Comparison of ENCODE assay signal across 1 cellular context in the genomic region with DNA sequence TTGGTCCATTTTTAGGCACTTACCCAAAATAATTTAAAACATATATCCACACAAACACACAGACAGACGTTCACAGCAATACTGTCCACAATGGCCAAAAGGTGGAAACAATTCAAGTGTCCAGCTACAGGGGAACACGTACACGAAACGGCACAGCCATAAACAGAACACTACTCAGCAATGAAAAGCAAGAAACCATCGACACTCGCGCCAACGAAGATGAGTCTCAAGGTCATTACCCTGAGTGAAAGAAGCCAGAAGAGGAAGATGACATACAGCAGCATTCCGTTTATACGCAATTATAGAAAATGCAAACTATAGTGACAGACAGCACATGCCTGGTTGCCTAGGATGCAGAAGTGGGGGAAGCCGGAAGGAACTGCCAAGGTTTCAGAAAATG.
TF ChIP-seq lines count a peak whose summit lies in the region.

No MANE protein-coding gene starts in this region.

TF ChIP-seq in K562, 482 proteins besides CTCF, POLR2A, EP300 and RAD21 (continued from another document):
- TF ChIP-seq, protein P1, sequence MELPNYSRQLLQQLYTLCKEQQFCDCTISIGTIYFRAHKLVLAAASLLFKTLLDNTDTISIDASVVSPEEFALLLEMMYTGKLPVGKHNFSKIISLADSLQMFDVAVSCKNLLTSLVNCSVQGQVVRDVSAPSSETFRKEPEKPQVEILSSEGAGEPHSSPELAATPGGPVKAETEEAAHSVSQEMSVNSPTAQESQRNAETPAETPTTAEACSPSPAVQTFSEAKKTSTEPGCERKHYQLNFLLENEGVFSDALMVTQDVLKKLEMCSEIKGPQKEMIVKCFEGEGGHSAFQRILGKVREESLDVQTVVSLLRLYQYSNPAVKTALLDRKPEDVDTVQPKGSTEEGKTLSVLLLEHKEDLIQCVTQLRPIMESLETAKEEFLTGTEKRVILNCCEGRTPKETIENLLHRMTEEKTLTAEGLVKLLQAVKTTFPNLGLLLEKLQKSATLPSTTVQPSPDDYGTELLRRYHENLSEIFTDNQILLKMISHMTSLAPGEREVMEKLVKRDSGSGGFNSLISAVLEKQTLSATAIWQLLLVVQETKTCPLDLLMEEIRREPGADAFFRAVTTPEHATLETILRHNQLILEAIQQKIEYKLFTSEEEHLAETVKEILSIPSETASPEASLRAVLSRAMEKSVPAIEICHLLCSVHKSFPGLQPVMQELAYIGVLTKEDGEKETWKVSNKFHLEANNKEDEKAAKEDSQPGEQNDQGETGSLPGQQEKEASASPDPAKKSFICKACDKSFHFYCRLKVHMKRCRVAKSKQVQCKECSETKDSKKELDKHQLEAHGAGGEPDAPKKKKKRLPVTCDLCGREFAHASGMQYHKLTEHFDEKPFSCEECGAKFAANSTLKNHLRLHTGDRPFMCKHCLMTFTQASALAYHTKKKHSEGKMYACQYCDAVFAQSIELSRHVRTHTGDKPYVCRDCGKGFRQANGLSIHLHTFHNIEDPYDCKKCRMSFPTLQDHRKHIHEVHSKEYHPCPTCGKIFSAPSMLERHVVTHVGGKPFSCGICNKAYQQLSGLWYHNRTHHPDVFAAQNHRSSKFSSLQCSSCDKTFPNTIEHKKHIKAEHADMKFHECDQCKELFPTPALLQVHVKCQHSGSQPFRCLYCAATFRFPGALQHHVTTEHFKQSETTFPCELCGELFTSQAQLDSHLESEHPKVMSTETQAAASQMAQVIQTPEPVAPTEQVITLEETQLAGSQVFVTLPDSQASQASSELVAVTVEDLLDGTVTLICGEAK (IDR thresholded peaks at IDR 0.05): no peak
- TF ChIP-seq, protein P1 (CRISPR knock-in tag; IDR thresholded peaks at IDR 0.05): peak; percentile 23; the same call in 1 of the 2 replicates
- TF ChIP-seq FOXK2 (conservative IDR thresholded peaks at IDR 0.05 in 1 of 2, IDR thresholded peaks at IDR 0.05 in 1 of 2; ENCODE audit: low read depth in 2 of 2) (no peak), SPI1 (IDR thresholded peaks at IDR 0.05; ENCODE audit: borderline replicate concordance, low read depth, low read length) (no peak), HDAC1 (IDR thresholded peaks at IDR 0.05) (0 out of 4 replicates have a peak, but pooled peaks of 1 of the 2 experiments have one; percentile 11), ZNF41 (CRISPR knock-in tag; conservative IDR thresholded peaks at IDR 0.05) (no peak), FOXA3 (CRISPR knock-in tag; conservative IDR thresholded peaks at IDR 0.05 in 1 of 2, IDR thresholded peaks at IDR 0.05 in 1 of 2) (no peak), WHSC1 (IDR thresholded peaks at IDR 0.05; ENCODE audit: low read length) (peak; percentile 86), TRIM24 (IDR thresholded peaks at IDR 0.05) (no peak)
- TF ChIP-seq, protein P2, sequence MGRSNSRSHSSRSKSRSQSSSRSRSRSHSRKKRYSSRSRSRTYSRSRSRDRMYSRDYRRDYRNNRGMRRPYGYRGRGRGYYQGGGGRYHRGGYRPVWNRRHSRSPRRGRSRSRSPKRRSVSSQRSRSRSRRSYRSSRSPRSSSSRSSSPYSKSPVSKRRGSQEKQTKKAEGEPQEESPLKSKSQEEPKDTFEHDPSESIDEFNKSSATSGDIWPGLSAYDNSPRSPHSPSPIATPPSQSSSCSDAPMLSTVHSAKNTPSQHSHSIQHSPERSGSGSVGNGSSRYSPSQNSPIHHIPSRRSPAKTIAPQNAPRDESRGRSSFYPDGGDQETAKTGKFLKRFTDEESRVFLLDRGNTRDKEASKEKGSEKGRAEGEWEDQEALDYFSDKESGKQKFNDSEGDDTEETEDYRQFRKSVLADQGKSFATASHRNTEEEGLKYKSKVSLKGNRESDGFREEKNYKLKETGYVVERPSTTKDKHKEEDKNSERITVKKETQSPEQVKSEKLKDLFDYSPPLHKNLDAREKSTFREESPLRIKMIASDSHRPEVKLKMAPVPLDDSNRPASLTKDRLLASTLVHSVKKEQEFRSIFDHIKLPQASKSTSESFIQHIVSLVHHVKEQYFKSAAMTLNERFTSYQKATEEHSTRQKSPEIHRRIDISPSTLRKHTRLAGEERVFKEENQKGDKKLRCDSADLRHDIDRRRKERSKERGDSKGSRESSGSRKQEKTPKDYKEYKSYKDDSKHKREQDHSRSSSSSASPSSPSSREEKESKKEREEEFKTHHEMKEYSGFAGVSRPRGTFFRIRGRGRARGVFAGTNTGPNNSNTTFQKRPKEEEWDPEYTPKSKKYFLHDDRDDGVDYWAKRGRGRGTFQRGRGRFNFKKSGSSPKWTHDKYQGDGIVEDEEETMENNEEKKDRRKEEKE (IDR thresholded peaks at IDR 0.05; ENCODE audit: borderline replicate concordance in 1 of 2, control insufficient read depth in 1 of 2, low read depth in 2 of 2, low read length in 1 of 2): no peak
- TF ChIP-seq, protein P3, sequence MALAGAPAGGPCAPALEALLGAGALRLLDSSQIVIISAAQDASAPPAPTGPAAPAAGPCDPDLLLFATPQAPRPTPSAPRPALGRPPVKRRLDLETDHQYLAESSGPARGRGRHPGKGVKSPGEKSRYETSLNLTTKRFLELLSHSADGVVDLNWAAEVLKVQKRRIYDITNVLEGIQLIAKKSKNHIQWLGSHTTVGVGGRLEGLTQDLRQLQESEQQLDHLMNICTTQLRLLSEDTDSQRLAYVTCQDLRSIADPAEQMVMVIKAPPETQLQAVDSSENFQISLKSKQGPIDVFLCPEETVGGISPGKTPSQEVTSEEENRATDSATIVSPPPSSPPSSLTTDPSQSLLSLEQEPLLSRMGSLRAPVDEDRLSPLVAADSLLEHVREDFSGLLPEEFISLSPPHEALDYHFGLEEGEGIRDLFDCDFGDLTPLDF (CRISPR knock-in tag; IDR thresholded peaks at IDR 0.05): no peak
- TF ChIP-seq, protein P4, sequence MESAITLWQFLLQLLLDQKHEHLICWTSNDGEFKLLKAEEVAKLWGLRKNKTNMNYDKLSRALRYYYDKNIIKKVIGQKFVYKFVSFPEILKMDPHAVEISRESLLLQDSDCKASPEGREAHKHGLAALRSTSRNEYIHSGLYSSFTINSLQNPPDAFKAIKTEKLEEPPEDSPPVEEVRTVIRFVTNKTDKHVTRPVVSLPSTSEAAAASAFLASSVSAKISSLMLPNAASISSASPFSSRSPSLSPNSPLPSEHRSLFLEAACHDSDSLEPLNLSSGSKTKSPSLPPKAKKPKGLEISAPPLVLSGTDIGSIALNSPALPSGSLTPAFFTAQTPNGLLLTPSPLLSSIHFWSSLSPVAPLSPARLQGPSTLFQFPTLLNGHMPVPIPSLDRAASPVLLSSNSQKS (CRISPR knock-in tag; IDR thresholded peaks at IDR 0.05): no peak
- TF ChIP-seq, protein P5, sequence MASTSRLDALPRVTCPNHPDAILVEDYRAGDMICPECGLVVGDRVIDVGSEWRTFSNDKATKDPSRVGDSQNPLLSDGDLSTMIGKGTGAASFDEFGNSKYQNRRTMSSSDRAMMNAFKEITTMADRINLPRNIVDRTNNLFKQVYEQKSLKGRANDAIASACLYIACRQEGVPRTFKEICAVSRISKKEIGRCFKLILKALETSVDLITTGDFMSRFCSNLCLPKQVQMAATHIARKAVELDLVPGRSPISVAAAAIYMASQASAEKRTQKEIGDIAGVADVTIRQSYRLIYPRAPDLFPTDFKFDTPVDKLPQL (IDR thresholded peaks at IDR 0.05; ENCODE audit: extremely low read depth, insufficient read length): no peak
- TF ChIP-seq, protein P6, sequence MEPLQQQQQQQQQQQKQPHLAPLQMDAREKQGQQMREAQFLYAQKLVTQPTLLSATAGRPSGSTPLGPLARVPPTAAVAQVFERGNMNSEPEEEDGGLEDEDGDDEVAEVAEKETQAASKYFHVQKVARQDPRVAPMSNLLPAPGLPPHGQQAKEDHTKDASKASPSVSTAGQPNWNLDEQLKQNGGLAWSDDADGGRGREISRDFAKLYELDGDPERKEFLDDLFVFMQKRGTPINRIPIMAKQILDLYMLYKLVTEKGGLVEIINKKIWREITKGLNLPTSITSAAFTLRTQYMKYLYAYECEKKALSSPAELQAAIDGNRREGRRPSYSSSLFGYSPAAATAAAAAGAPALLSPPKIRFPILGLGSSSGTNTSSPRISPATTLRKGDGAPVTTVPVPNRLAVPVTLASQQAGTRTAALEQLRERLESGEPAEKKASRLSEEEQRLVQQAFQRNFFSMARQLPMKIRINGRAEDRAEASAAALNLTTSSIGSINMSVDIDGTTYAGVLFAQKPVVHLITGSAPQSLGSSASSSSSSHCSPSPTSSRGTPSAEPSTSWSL (CRISPR knock-in tag; IDR thresholded peaks at IDR 0.05; ENCODE audit: borderline replicate concordance): 0 out of 2 replicates have a peak, but pooled peaks have one; percentile 52
- TF ChIP-seq, protein P7, sequence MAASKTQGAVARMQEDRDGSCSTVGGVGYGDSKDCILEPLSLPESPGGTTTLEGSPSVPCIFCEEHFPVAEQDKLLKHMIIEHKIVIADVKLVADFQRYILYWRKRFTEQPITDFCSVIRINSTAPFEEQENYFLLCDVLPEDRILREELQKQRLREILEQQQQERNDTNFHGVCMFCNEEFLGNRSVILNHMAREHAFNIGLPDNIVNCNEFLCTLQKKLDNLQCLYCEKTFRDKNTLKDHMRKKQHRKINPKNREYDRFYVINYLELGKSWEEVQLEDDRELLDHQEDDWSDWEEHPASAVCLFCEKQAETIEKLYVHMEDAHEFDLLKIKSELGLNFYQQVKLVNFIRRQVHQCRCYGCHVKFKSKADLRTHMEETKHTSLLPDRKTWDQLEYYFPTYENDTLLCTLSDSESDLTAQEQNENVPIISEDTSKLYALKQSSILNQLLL (CRISPR knock-in tag; IDR thresholded peaks at IDR 0.05; ENCODE audit: borderline replicate concordance): no peak
